8 cellular contexts compared by ENCODE assay signal in the genomic region with DNA sequence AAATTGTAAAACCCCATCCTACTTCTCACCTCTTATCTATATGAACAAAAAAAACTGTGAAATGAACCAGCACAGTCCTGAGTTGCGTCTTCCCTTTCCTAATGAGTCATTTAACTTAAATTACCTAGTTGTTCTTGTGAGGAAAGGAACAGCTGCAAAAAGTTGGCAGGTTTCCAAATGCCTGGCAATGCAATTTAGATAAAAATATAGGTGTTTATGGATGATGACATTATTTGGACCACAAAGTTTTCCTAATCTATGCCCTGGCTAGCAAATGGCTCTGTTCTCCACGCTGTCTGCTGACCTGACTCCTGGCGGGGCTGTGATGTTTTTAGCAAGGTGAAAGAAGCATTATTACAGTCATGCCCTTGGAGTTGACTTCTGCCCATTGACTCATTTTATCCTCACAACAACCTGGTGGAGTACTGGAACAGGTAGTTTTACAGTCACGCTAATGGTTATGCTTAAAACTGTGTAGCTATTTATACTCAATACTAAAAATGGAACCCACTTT. TPM values are rescaled to one million over a fixed set of nuclear protein-coding genes. Genes with fewer than 3 reads are reported as not detected.
A peak's percentile ranks its signal among the peaks of the same experiment; 100 is the strongest.
DNase-seq lines count a peak whose midpoint lies in the region; ATAC-seq and TF ChIP-seq lines count a peak whose summit lies in the region.

No MANE protein-coding gene starts in this region.

- no peak for TF ChIP-seq CTCF in omental fat pad (IDR thresholded peaks at IDR 0.05)

- H3K4me3 ChIP-seq in skeletal muscle cell (ENCODE audit: low read depth, low read length), result no peak overlapping the region

- ATAC-seq in GM18873 (IDR thresholded peaks at IDR 0.05; ENCODE audit: low FRiP score, unreplicated experiment) (peak; percentile 67), HG03066 (IDR thresholded peaks at IDR 0.05; ENCODE audit: low read depth, unreplicated experiment) (peak; percentile 75), omental fat pad (ENCODE audit: low FRiP score) (no peak)

- DNase-seq in COR-L47 (lab: John Stamatoyannopoulos, UW), result peak; percentile 71
- peak; percentile 47 for DNase-seq in RPMI7951 (ENCODE audit: low read depth)
- DNase-seq in skeletal muscle cell (ENCODE audit: low read depth), result peak; percentile 76
- no peak for DNase-seq in putamen (ENCODE audit: low spot score)
- DNase-seq in omental fat pad (ENCODE audit: low spot score), result no peak
- no peak for DNase-seq in kidney glomerular epithelial cell (lab: John Stamatoyannopoulos, UW)

RNA-seq across cellular contexts. Expression of a gene that starts 29.8 kb away (rescaled TPM):
- total RNA-seq in RPMI7951 (2014; rRNA removed; shearing (Covaris generic)), result 42.1 and 55.3 TPM in 2 replicates
- total RNA-seq in omental fat pad, result 100 to 1,000 TPM in 1 of 4 donors, 10 to 100 TPM in 3; 65.4 to 158 (median 82.5) TPM

Comparison
In these comparisons a context has a peak if more than half of its experiments do, and no peak if none do; other contexts are left out.
1. DNase-seq: peak in COR-L47 (single experiment), RPMI7951 (single experiment) and skeletal muscle cell (single experiment); none in putamen (single experiment), omental fat pad (single experiment) and kidney glomerular epithelial cell (single experiment).